In the genomic region with DNA sequence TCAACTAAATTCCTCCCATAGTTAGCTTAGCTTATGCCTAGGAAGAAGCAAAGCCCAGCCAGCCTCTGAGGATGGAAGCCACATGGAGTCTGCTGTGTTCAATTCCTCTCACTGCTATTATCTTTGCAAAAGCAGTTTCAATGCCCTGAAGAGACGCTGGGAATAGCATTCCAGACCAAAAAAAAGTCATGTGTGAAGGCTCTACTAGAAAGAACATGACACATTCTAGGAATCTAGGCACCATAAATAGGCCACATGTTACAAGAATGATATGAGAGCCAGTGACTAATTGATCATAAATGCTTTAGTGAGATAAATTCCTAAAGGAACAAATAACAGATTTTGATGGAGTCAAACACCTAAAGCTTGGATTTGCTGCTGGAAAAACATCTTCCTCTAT, we compare ENCODE assay signal across 33 cellular contexts.
DNase-seq lines count a peak whose midpoint lies in the region; ATAC-seq, FAIRE-seq and TF ChIP-seq lines count a peak whose summit lies in the region.
"Had no signal": no experiment of that assay in that cellular context is flagged by ENCODE, and none has a peak within 500 bp of the region (broad histone marks: within the 10 kb centered on the region; RNA-seq: fewer than 3 reads in every experiment).

No MANE protein-coding gene starts in this region.

- H3K79me2 ChIP-seq in astrocyte (ENCODE audit: insufficient read depth, low read length), result no peaks in the 10 kb centered on the region

- ATAC-seq in activated CD4-positive, CD25-positive, alpha-beta regulatory T cell treated with anti-CD3 and anti-CD28 coated beads, Interleukin-2, amount 50 U/mL, for 24 hours, result no peak
- no peak for ATAC-seq in HG03108 (IDR thresholded peaks at IDR 0.05; ENCODE audit: unreplicated experiment)
- ATAC-seq in GM19023 (IDR thresholded peaks at IDR 0.05; ENCODE audit: unreplicated experiment), result no peak
- ATAC-seq: effector memory CD8-positive, alpha-beta T cell; naive thymus-derived CD8-positive, alpha-beta T cell had no signal

- H3K4me3 Mint-ChIP-seq in astrocyte (ENCODE audit: unreplicated experiment), result no peak overlapping the region
- H3K4me3 Mint-ChIP-seq: effector memory CD8-positive, alpha-beta T cell; HFFc6; naive thymus-derived CD8-positive, alpha-beta T cell had no signal

- POLR2A ChIA-PET in AG04449 (lab: Yijun Ruan, JAX), result no interaction called here

- H3K36me3 ChIP-seq in astrocyte (ENCODE audit: insufficient read depth, low read length), result no peaks in the 10 kb centered on the region
- H3K36me3 ChIP-seq: breast epithelium, tibial artery, WERI-Rb-1 had no signal

- no peak overlapping the region for H3K27ac Mint-ChIP-seq in astrocyte (ENCODE audit: unreplicated experiment)
- H3K27ac Mint-ChIP-seq: effector memory CD8-positive, alpha-beta T cell; HFFc6; naive thymus-derived CD8-positive, alpha-beta T cell had no signal

- no peaks in the 10 kb centered on the region for H4K20me1 ChIP-seq in astrocyte (ENCODE audit: insufficient read depth, low read length)

- H3K4me3 ChIP-seq in AG04449 (ENCODE audit: low read depth, low read length) (no peak overlapping the region), astrocyte (ENCODE audit: insufficient read depth, low read depth, low read length) (no peak overlapping the region)
- H3K4me3 ChIP-seq: breast epithelium, coronary artery, PC-9, smooth muscle cell, tibial artery had no signal

- no peak overlapping the region for H3K27ac ChIP-seq in astrocyte (ENCODE audit: low read depth, low read length)
- H3K27ac ChIP-seq: breast epithelium, coronary artery, HL-60, PC-9, tibial artery, WERI-Rb-1 had no signal

- no peaks in the 10 kb centered on the region for H3K27me3 ChIP-seq in astrocyte (ENCODE audit: insufficient read depth, low read length)
- H3K27me3 ChIP-seq: BE2C, breast epithelium, tibial artery had no signal

- H3K9me3 Mint-ChIP-seq in astrocyte (ENCODE audit: unreplicated experiment), result peaks cover 2% of the 10 kb centered on the region

- H3K36me3 Mint-ChIP-seq in astrocyte (ENCODE audit: low read depth, unreplicated experiment), result no peaks in the 10 kb centered on the region
- H3K36me3 Mint-ChIP-seq: naive thymus-derived CD8-positive, alpha-beta T cell had no signal

- H3K9me3 ChIP-seq in astrocyte (ENCODE audit: insufficient read depth, low read depth, low read length), result no peaks in the 10 kb centered on the region
- H3K9me3 ChIP-seq: BE2C, breast epithelium, tibial artery had no signal

- H3K4me1 ChIP-seq in astrocyte (ENCODE audit: insufficient read depth, low read length), result peaks cover 7% of the 10 kb centered on the region
- H3K4me1 ChIP-seq: breast epithelium, tibial artery had no signal

- CTCF ChIA-PET in AG04449 (lab: Yijun Ruan, JAX), result interaction anchor here (0.8 kb wide), 1 partner anchor 16 kb away, joined by 3 read pairs; no protein-coding TSS in a partner anchor

- no peak overlapping the region for H3K4me2 ChIP-seq in astrocyte (ENCODE audit: low read length)
- H3K4me2 ChIP-seq: PC-9, smooth muscle cell had no signal

- TF ChIP-seq CTCF in AG04449 (IDR thresholded peaks at IDR 0.05; ENCODE audit: insufficient read depth, low read length, missing control alignments) (no peak), astrocyte (IDR thresholded peaks at IDR 0.05; ENCODE audit: insufficient read depth, low read depth, low read length) (no peak)

- H2AFZ ChIP-seq in astrocyte (ENCODE audit: low read depth, low read length), result no peak overlapping the region
- H2AFZ ChIP-seq: PC-9 had no signal

- H3K27me3 Mint-ChIP-seq in astrocyte (ENCODE audit: low read depth, unreplicated experiment), result no peaks in the 10 kb centered on the region
- H3K27me3 Mint-ChIP-seq: effector memory CD8-positive, alpha-beta T cell; naive thymus-derived CD8-positive, alpha-beta T cell had no signal

- FAIRE-seq in astrocyte (lab: Jason Lieb, UNC), result no peak
- FAIRE-seq: G401.6 had no signal

- H3K9ac ChIP-seq in astrocyte (ENCODE audit: low read length), result no peak overlapping the region

- H3K4me1 Mint-ChIP-seq in astrocyte (ENCODE audit: low read depth, unreplicated experiment), result peaks cover 13% of the 10 kb centered on the region
- H3K4me1 Mint-ChIP-seq: naive thymus-derived CD8-positive, alpha-beta T cell had no signal

- DNase-seq in AG04449 (ENCODE audit: low read depth, low spot score) (peak; percentile 47), GM04503 (ENCODE audit: low read depth) (peak; percentile 36), astrocyte (ENCODE audit: low read depth) (peak; percentile 67), hepatic stellate cell (ENCODE audit: low spot score) (peak; percentile 7), RPMI8226 (no peak)
- DNase-seq: activated CD4-positive, alpha-beta T cell treated with anti-CD3 and anti-CD28 coated beads, Interleukin-2, amount 50 U/mL, for 1 hour; activated naive CD4-positive, alpha-beta T cell treated with anti-CD3 and anti-CD28 coated beads, Interleukin-2, amount 50 U/mL, for 16 hours; activated T-cell treated with anti-CD3 and anti-CD28 coated beads, Interleukin-2, amount 50 U/mL, for 48 hours; amygdala; BE2C; DMS153; effector memory CD8-positive, alpha-beta T cell; erythroblast; HFFc6; islet precursor cell; midbrain; naive thymus-derived CD8-positive, alpha-beta T cell; NCI-H1930; NCI-H524 treated with DMSO at 0.1 percent for 48 hours; PC-9; SHP77 treated with DMSO at 0.1 percent for 48 hours; stimulated activated CD4-positive, alpha-beta T cell treated with anti-CD3 and anti-CD28 coated beads, Interleukin-2, amount 100 ng/mL, for 24 hours; T1000; tibial artery; WERI-Rb-1 had no signal
